8 cellular contexts compared by ENCODE assay signal in genomic region chr3:101849714-101850326, GRCh38. TPM values are rescaled to one million over a fixed set of nuclear protein-coding genes. Genes with fewer than 3 reads are reported as not detected.
DNase-seq lines count a peak whose midpoint lies in the region; ATAC-seq lines count a peak whose summit lies in the region.

No MANE protein-coding gene starts in this region.

- peak overlapping the region; percentile 97 for H3K9ac ChIP-seq in adipocyte (ENCODE audit: low read length)
- peak overlapping the region; percentile 88 to 90 (median 88) for H3K9ac ChIP-seq in skeletal muscle tissue (ENCODE audit: low read depth in 1 of 3, low read length in 3 of 3)

- H3K27me3 ChIP-seq in adipocyte (replicated peaks; ENCODE audit: control insufficient read depth, insufficient read depth, low read length) (no peaks in the 10 kb centered on the region), iPS DF 6.9 (ENCODE audit: control insufficient read depth, insufficient read depth, low read length) (no peaks in the 10 kb centered on the region), skeletal muscle tissue (ENCODE audit: control insufficient read depth in 3 of 3, insufficient read depth in 3 of 3, low read length in 3 of 3) (no peaks in the 10 kb centered on the region)

- no CpG with 5 or more reads among the region's 67 CpGs for WGBS in iPS DF 6.9 (ENCODE audit: insufficient coverage, insufficient read length)

- DNase-seq in AG08395 (ENCODE audit: low spot score) (peak; percentile 14), SK-N-DZ (ENCODE audit: low spot score) (peak; percentile 37), adipocyte (ENCODE audit: low read depth) (peak; percentile 68), iPS DF 6.9 (ENCODE audit: low read depth, low spot score) (no peak), SHP77 treated with DMSO at 0.1 percent for 48 hours (lab: John Stamatoyannopoulos, UW) (no peak)

- H3K4me3 ChIP-seq in adipocyte (ENCODE audit: low read length) = peak overlapping the region; percentile 97
- peak overlapping the region; percentile 64 for H3K4me3 ChIP-seq in iPS DF 6.9 (ENCODE audit: low read length)
- H3K4me3 ChIP-seq in skeletal muscle tissue (ENCODE audit: low read length in 3 of 3) = peak overlapping the region; percentile 84 to 91 (median 90)

- H3K27ac ChIP-seq in iPS DF 6.9 (ENCODE audit: low read length) (no peak overlapping the region), skeletal muscle tissue (ENCODE audit: low read depth, low read length) (peak overlapping the region; percentile 93)

- ATAC-seq in GM18858 (IDR thresholded peaks at IDR 0.05; ENCODE audit: unreplicated experiment) = peak; percentile 21
- peak; percentile 26 for ATAC-seq in HG03066 (IDR thresholded peaks at IDR 0.05; ENCODE audit: low read depth, unreplicated experiment)

- H3K4me1 ChIP-seq in adipocyte (ENCODE audit: control insufficient read depth, insufficient read depth, low read length) = peaks cover 30% of the 10 kb centered on the region
- H3K4me1 ChIP-seq in iPS DF 6.9 (ENCODE audit: control insufficient read depth, insufficient read depth, low read length) = peaks cover 2% of the 10 kb centered on the region; the same call in 1 of the 2 replicates
- peaks cover 2 to 9% (median 3%) of the 10 kb centered on the region in 3 donors for H3K4me1 ChIP-seq in skeletal muscle tissue (ENCODE audit: control insufficient read depth in 3 of 3, insufficient read depth in 3 of 3, low read length in 3 of 3)

- H3K36me3 ChIP-seq in adipocyte (ENCODE audit: control insufficient read depth, insufficient read depth, low read length, severe bottlenecking) (peaks cover 33% of the 10 kb centered on the region), iPS DF 6.9 (ENCODE audit: control insufficient read depth, insufficient read depth, low read length) (peaks cover 16% of the 10 kb centered on the region), skeletal muscle tissue (ENCODE audit: control insufficient read depth in 3 of 3, insufficient read depth in 3 of 3, low read length in 3 of 3) (peaks cover 21 to 30% (median 27%) of the 10 kb centered on the region in 3 donors)

- H3K9me3 ChIP-seq in adipocyte (ENCODE audit: control insufficient read depth, low read length) (no peaks in the 10 kb centered on the region), iPS DF 6.9 (ENCODE audit: control insufficient read depth, insufficient read depth, low read length) (no peaks in the 10 kb centered on the region), skeletal muscle tissue (ENCODE audit: control insufficient read depth in 3 of 3, low read length in 3 of 3) (no peaks in the 10 kb centered on the region)

RNA-seq across cellular contexts. Expression of gene NFKBIZ, which starts 0.5 kb away (rescaled TPM):
- 0.86 and 1.9 TPM in 2 replicates for polyA plus RNA-seq in SK-N-DZ (2014; cell fraction: cytosol; rRNA removed)
- polyA plus RNA-seq in SK-N-DZ (2014; cell fraction: nucleus; rRNA removed) = 2.1 and 7.6 TPM in 2 replicates
- 7.8 TPM for total RNA-seq in skeletal muscle tissue

Comparison
In these comparisons a context has a peak if more than half of its experiments do, and no peak if none do; other contexts are left out.
1. DNase-seq: peak in AG08395 (single experiment), SK-N-DZ (single experiment) and adipocyte (single experiment); none in iPS DF 6.9 (single experiment) and SHP77 treated with DMSO at 0.1 percent for 48 hours (single experiment).
2. Peak in every context shown above with its lines, with median percentiles within 50 percentile points of each other: H3K4me3 ChIP-seq.